Comparison of ENCODE assay signal across 8 cellular contexts in genomic region chr15:93087825-93088199, GRCh38. TPM values are rescaled to one million over a fixed set of nuclear protein-coding genes. Genes with fewer than 3 reads are reported as not detected.
DNase-seq lines count a peak whose midpoint lies in the region; ATAC-seq and TF ChIP-seq lines count a peak whose summit lies in the region.

No MANE protein-coding gene starts in this region.

- H3K4me1 ChIP-seq in hepatocyte (ENCODE audit: insufficient read depth) (peaks cover 4% of the 10 kb centered on the region), rectal smooth muscle tissue (ENCODE audit: control insufficient read depth, insufficient read depth, low read length) (peaks cover 18% of the 10 kb centered on the region), aorta (ENCODE audit: control insufficient read depth in 1 of 2, insufficient read depth in 2 of 2, low read length in 2 of 2) (no peaks in the 10 kb centered on the region)

- H3K27ac ChIP-seq in C4-2B (no peak overlapping the region), hepatocyte (no peak overlapping the region), rectal smooth muscle tissue (ENCODE audit: low read depth, low read length) (peak overlapping the region; percentile 88), aorta (ENCODE audit: low read depth in 1 of 2, low read length in 2 of 2) (no peak overlapping the region)

- no peaks in the 10 kb centered on the region for H3K79me2 ChIP-seq in hepatocyte

- WGBS in hepatocyte (ENCODE audit: low lambda C conversion rate, missing lambda C conversion rate): 2% methylated on average over 14 of the region's 14 CpGs
- WGBS in aorta, 2 donors: 1 to 3% methylated on average over 14 of the region's 14 CpGs

- peaks cover 79% of the 10 kb centered on the region for H3K27me3 ChIP-seq in hepatocyte
- H3K27me3 ChIP-seq in rectal smooth muscle tissue (ENCODE audit: control insufficient read depth, insufficient read depth, low read length): peaks cover 4% of the 10 kb centered on the region
- no peaks in the 10 kb centered on the region for H3K27me3 ChIP-seq in aorta (ENCODE audit: control insufficient read depth in 1 of 2, insufficient read depth in 2 of 2, low read length in 1 of 2)

- intact Hi-C loops in aorta (cut with DNase I): no loop called here

- H3K4me2 ChIP-seq in hepatocyte: peak overlapping the region; percentile 94

- DNase-seq in GM20000 (ENCODE audit: low spot score) (peak; percentile 88), M059J (ENCODE audit: low read depth) (peak; percentile 50), SW480 (ENCODE audit: low spot score) (peak; percentile 81), amygdala (lab: John Stamatoyannopoulos, UW) (peak in 43 of 56 donors; percentile 11 to 83 (median 47)), hepatocyte (ENCODE audit: low spot score) (peak; percentile 73), aorta (peak; percentile 78 to 91)

- H3K9me3 ChIP-seq in hepatocyte (ENCODE audit: low read depth) (no peaks in the 10 kb centered on the region), aorta (ENCODE audit: control insufficient read depth, low read length) (no peaks in the 10 kb centered on the region)

- H3K36me3 ChIP-seq in hepatocyte (replicated peaks; ENCODE audit: insufficient read depth, low read depth): no peaks in the 10 kb centered on the region
- no peaks in the 10 kb centered on the region for H3K36me3 ChIP-seq in rectal smooth muscle tissue (ENCODE audit: control insufficient read depth, insufficient read depth, low read length)
- no peaks in the 10 kb centered on the region for H3K36me3 ChIP-seq in aorta (ENCODE audit: control insufficient read depth in 1 of 2, insufficient read depth in 2 of 2, low read length in 1 of 2)

- no peak overlapping the region for H3K9ac ChIP-seq in rectal smooth muscle tissue (ENCODE audit: low read length)

- no peaks in the 10 kb centered on the region for H3K9me2 ChIP-seq in hepatocyte (replicated peaks; ENCODE audit: insufficient read depth)

- no peaks in the 10 kb centered on the region for H4K20me1 ChIP-seq in hepatocyte (ENCODE audit: insufficient read depth, poor library complexity, severe bottlenecking)

- peak; percentile 88 for ATAC-seq in aorta (ENCODE audit: low FRiP score)

- TF ChIP-seq CTCF in C4-2B (conservative IDR thresholded peaks at IDR 0.05): peak; percentile 93
- TF ChIP-seq CTCF in GM20000 (IDR thresholded peaks at IDR 0.05; ENCODE audit: extremely low read depth, missing control alignments): peak; percentile 87
- TF ChIP-seq CTCF in hepatocyte (IDR thresholded peaks at IDR 0.05; ENCODE audit: poor library complexity): peak; percentile 89

- H3K4me3 ChIP-seq in hepatocyte (peak overlapping the region; percentile 49), rectal smooth muscle tissue (ENCODE audit: low read length) (peak overlapping the region; percentile 72), aorta (ENCODE audit: low read length in 2 of 2) (peak overlapping the region; percentile 31 to 63)

- peak overlapping the region; percentile 44 for H2AFZ ChIP-seq in hepatocyte

RNA-seq across cellular contexts. Expression of gene RGMA, which starts 1.2 kb away (rescaled TPM):
- not detected in 2 replicates for total RNA-seq in M059J (2014; rRNA removed; shearing (Covaris generic))
- total RNA-seq in hepatocyte (2.0 and 2.7 TPM in 2 replicates), aorta (10 to 100 TPM; 25.3 to 50.3 TPM)
- polyA plus RNA-seq in hepatocyte (2.5 and 2.8 TPM in 2 replicates), aorta (10 to 100 TPM in 1 of 2 donors, 1 to 10 TPM in 1; 4.4 to 13.4 TPM)
